ENCODE assay signal across 19 cellular contexts in genomic region chr15:90807074-90807646, GRCh38.
DNase-seq lines count a peak whose midpoint lies in the region; ATAC-seq and TF ChIP-seq lines count a peak whose summit lies in the region.
"Had no signal": no experiment of that assay in that cellular context is flagged by ENCODE, and none has a peak within 500 bp of the region (broad histone marks: within the 10 kb centered on the region; RNA-seq: fewer than 3 reads in every experiment).

No MANE protein-coding gene starts in this region.

- TF ChIP-seq CTCF in epithelial cell of esophagus (IDR thresholded peaks at IDR 0.05; ENCODE audit: insufficient read depth, low read depth, low read length, missing control alignments): no peak
- TF ChIP-seq CTCF in progenitor cell of endocrine pancreas (IDR thresholded peaks at IDR 0.05; ENCODE audit: unreplicated experiment): no peak

- CTCF ChIA-PET in activated naive CD4-positive, alpha-beta T cell treated with anti-CD3 and anti-CD28 coated beads, Interleukin-2, amount 10 ng/mL, durations not matched to agents 7 days and 5 days (lab: Charles Lee): interaction anchor here (0.7 to 3.0 kb wide), 6 partner anchors 10 to 125 kb away, joined by 3 to 22 read pairs (median 4); partner anchors contain the start of genes HDDC3 and MAN2A2

- peaks cover 34% of the 10 kb centered on the region for H3K4me1 ChIP-seq in SJSA1 (replicated peaks)
- H3K4me1 ChIP-seq: right atrium auricular region had no signal

- no peaks in the 10 kb centered on the region for H3K27me3 ChIP-seq in SJSA1 (replicated peaks)
- H3K27me3 ChIP-seq: right atrium auricular region had no signal

- H3K9me3 Mint-ChIP-seq in activated naive CD4-positive, alpha-beta T cell treated with anti-CD3 and anti-CD28 coated beads, Interleukin-2, amount 10 ng/mL, durations not matched to agents 7 days and 5 days: no peaks in the 10 kb centered on the region
- no peaks in the 10 kb centered on the region for H3K9me3 Mint-ChIP-seq in stimulated activated effector memory CD8-positive, alpha-beta T cell treated with anti-CD3 and anti-CD28 coated beads, Interleukin-12 subunit alpha, Interleukin-12 subunit beta, amount 100 ng/mL, for 72 hours
- no peaks in the 10 kb centered on the region for H3K9me3 Mint-ChIP-seq in progenitor cell of endocrine pancreas (ENCODE audit: low read depth)
- H3K9me3 Mint-ChIP-seq: stimulated activated naive CD8-positive, alpha-beta T cell treated with anti-CD3 and anti-CD28 coated beads, Interleukin-15, Interleukin-2, amounts not matched to agents 100 ng/mL and 50 ng/mL, for 24 hours had no signal

- no peak overlapping the region for H3K4me3 ChIP-seq in SJSA1
- no peak overlapping the region for H3K4me3 ChIP-seq in epithelial cell of esophagus (ENCODE audit: low read length)
- H3K4me3 ChIP-seq: right atrium auricular region had no signal

- no peaks in the 10 kb centered on the region for H3K9me3 ChIP-seq in SJSA1 (replicated peaks)
- H3K9me3 ChIP-seq: right atrium auricular region had no signal

- H3K27ac Mint-ChIP-seq in activated naive CD4-positive, alpha-beta T cell treated with anti-CD3 and anti-CD28 coated beads, Interleukin-2, amount 10 ng/mL, durations not matched to agents 7 days and 5 days: peak overlapping the region; percentile 81
- peak overlapping the region; percentile 61 for H3K27ac Mint-ChIP-seq in stimulated activated effector memory CD8-positive, alpha-beta T cell treated with anti-CD3 and anti-CD28 coated beads, Interleukin-12 subunit alpha, Interleukin-12 subunit beta, amount 100 ng/mL, for 72 hours
- H3K27ac Mint-ChIP-seq in progenitor cell of endocrine pancreas: no peak overlapping the region
- H3K27ac Mint-ChIP-seq: stimulated activated naive CD8-positive, alpha-beta T cell treated with anti-CD3 and anti-CD28 coated beads, Interleukin-15, Interleukin-2, amounts not matched to agents 100 ng/mL and 50 ng/mL, for 24 hours had no signal

- ATAC-seq in stimulated activated effector memory CD8-positive, alpha-beta T cell treated with anti-CD3 and anti-CD28 coated beads, Interleukin-12 subunit alpha, Interleukin-12 subunit beta, amount 100 ng/mL, for 72 hours: peak; percentile 55
- no peak for ATAC-seq in HG03521 (IDR thresholded peaks at IDR 0.05; ENCODE audit: unreplicated experiment)
- ATAC-seq in GM18502 (IDR thresholded peaks at IDR 0.05; ENCODE audit: poor library complexity, unreplicated experiment): no peak

- no peak for DNase-seq in activated naive CD4-positive, alpha-beta T cell treated with anti-CD3 and anti-CD28 coated beads, Interleukin-2, amount 10 ng/mL, durations not matched to agents 7 days and 5 days
- no peak for DNase-seq in activated naive CD4-positive, alpha-beta T cell (lab: John Stamatoyannopoulos, UW)
- DNase-seq in SJSA1 (ENCODE audit: low read depth in 1 of 2, low spot score in 2 of 2): peak in 1 of 2 experiments; percentile 53
- DNase-seq in epithelial cell of esophagus (ENCODE audit: low read depth): peak; percentile 32
- no peak for DNase-seq in stimulated activated effector memory CD8-positive, alpha-beta T cell treated with anti-CD3 and anti-CD28 coated beads, Interleukin-12 subunit alpha, Interleukin-12 subunit beta, amount 100 ng/mL, for 72 hours (ENCODE audit: low spot score in 2 of 2)
- no peak for DNase-seq in progenitor cell of endocrine pancreas (ENCODE audit: low spot score, unreplicated experiment)
- DNase-seq: activated naive CD4-positive, alpha-beta T cell treated with Interleukin-2 at 50 U/mL for 16 hours; DMS79; hippocampal formation; kidney; midbrain; NCI-H2081; NCI-H446 treated with DMSO at 0.1 percent for 48 hours; NK-92 treated with Interleukin-12 subunit alpha and Interleukin-12 subunit beta, amount 100 ng/mL, for 24 hours; RPMI8226 had no signal

- peak overlapping the region; percentile 56 for H3K27ac ChIP-seq in SJSA1
- H3K27ac ChIP-seq: right atrium auricular region had no signal

- peaks cover 62% of the 10 kb centered on the region for H3K36me3 Mint-ChIP-seq in activated naive CD4-positive, alpha-beta T cell treated with anti-CD3 and anti-CD28 coated beads, Interleukin-2, amount 10 ng/mL, durations not matched to agents 7 days and 5 days
- peaks cover 83% of the 10 kb centered on the region for H3K36me3 Mint-ChIP-seq in stimulated activated effector memory CD8-positive, alpha-beta T cell treated with anti-CD3 and anti-CD28 coated beads, Interleukin-12 subunit alpha, Interleukin-12 subunit beta, amount 100 ng/mL, for 72 hours
- peaks cover 2% of the 10 kb centered on the region for H3K36me3 Mint-ChIP-seq in progenitor cell of endocrine pancreas (ENCODE audit: insufficient read depth)

- H3K4me1 Mint-ChIP-seq in activated naive CD4-positive, alpha-beta T cell treated with anti-CD3 and anti-CD28 coated beads, Interleukin-2, amount 10 ng/mL, durations not matched to agents 7 days and 5 days: peaks cover 43% of the 10 kb centered on the region
- H3K4me1 Mint-ChIP-seq in stimulated activated effector memory CD8-positive, alpha-beta T cell treated with anti-CD3 and anti-CD28 coated beads, Interleukin-12 subunit alpha, Interleukin-12 subunit beta, amount 100 ng/mL, for 72 hours: peaks cover 37% of the 10 kb centered on the region
- no peaks in the 10 kb centered on the region for H3K4me1 Mint-ChIP-seq in progenitor cell of endocrine pancreas (ENCODE audit: low read depth)

- no peak overlapping the region for H3K4me3 Mint-ChIP-seq in activated naive CD4-positive, alpha-beta T cell treated with anti-CD3 and anti-CD28 coated beads, Interleukin-2, amount 10 ng/mL, durations not matched to agents 7 days and 5 days
- peak overlapping the region; percentile 21 for H3K4me3 Mint-ChIP-seq in stimulated activated effector memory CD8-positive, alpha-beta T cell treated with anti-CD3 and anti-CD28 coated beads, Interleukin-12 subunit alpha, Interleukin-12 subunit beta, amount 100 ng/mL, for 72 hours
- no peak overlapping the region for H3K4me3 Mint-ChIP-seq in progenitor cell of endocrine pancreas (ENCODE audit: low read depth)
- H3K4me3 Mint-ChIP-seq: stimulated activated naive CD8-positive, alpha-beta T cell treated with anti-CD3 and anti-CD28 coated beads, Interleukin-15, Interleukin-2, amounts not matched to agents 100 ng/mL and 50 ng/mL, for 24 hours had no signal

- H3K27me3 Mint-ChIP-seq in activated naive CD4-positive, alpha-beta T cell treated with anti-CD3 and anti-CD28 coated beads, Interleukin-2, amount 10 ng/mL, durations not matched to agents 7 days and 5 days: no peaks in the 10 kb centered on the region
- no peaks in the 10 kb centered on the region for H3K27me3 Mint-ChIP-seq in progenitor cell of endocrine pancreas
- H3K27me3 Mint-ChIP-seq: stimulated activated naive CD8-positive, alpha-beta T cell treated with anti-CD3 and anti-CD28 coated beads, Interleukin-15, Interleukin-2, amounts not matched to agents 100 ng/mL and 50 ng/mL, for 24 hours had no signal

- H3K36me3 ChIP-seq in SJSA1: peaks cover 56% of the 10 kb centered on the region
- H3K36me3 ChIP-seq: right atrium auricular region had no signal
